ENCODE assay signal across 12 cellular contexts in the genomic region with DNA sequence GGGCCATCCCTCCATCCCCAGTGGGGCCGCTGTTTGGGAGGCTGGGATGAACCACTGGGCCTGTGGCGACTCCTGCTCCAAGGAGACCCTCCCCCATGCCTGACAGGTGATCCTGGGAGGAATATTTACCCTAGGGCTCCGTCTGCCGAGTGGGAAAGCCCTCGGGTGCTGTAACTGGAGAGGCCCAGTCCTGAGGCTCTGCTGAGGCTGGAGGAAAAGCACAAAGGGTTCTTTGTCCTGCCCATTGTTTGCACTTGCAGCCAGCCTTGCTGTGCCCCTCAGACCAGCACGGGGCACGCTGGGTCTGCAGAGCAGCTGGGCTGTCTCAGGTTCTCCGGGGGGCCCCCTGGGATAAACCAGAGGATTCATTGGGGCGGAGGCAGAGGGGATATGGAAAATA.
A peak's percentile ranks its signal among the peaks of the same experiment; 100 is the strongest.
DNase-seq lines count a peak whose midpoint lies in the region; ATAC-seq and TF ChIP-seq lines count a peak whose summit lies in the region.
"Had no signal": no experiment of that assay in that cellular context is flagged by ENCODE, and none has a peak within 500 bp of the region (broad histone marks: within the 10 kb centered on the region; RNA-seq: fewer than 3 reads in every experiment).

No MANE protein-coding gene starts in this region.

- CTCF ChIA-PET in activated CD4-positive, alpha-beta T cell treated with anti-CD3 and anti-CD28 coated beads for 36 hours (lab: Charles Lee) = no interaction called here

- DNase-seq in Ammon's horn (ENCODE audit: low spot score) (peak; percentile 81), NCI-H146 (lab: John Stamatoyannopoulos, UW) (peak; percentile 97), SW480 (ENCODE audit: low spot score) (peak; percentile 66), medulla oblongata (ENCODE audit: extremely low spot score) (peak; percentile 84), vagina (ENCODE audit: extremely low spot score in 2 of 2) (no peak), H4 (ENCODE audit: low spot score) (no peak)
- no peak for DNase-seq in activated CD4-positive, alpha-beta T cell treated with anti-CD3 and anti-CD28 coated beads for 36 hours
- no peak for DNase-seq in activated naive CD4-positive, alpha-beta T cell treated with Interleukin-2 at 50 U/mL for 16 hours
- DNase-seq: activated CD4-positive, alpha-beta T cell treated with anti-CD3 and anti-CD28 coated beads, Interleukin-2, amount 50 U/mL, for 1 hour; activated effector memory CD4-positive, alpha-beta T cell treated with anti-CD3 and anti-CD28 coated beads, Interleukin-2, amount 50 U/mL, for 16 hours had no signal

- TF ChIP-seq CTCF in vagina (IDR thresholded peaks at IDR 0.05) = no peak

- TF ChIP-seq POLR2A in vagina (IDR thresholded peaks at IDR 0.05) = no peak

- no peaks in the 10 kb centered on the region for H3K9me3 ChIP-seq in vagina
- H3K9me3 ChIP-seq: A549 had no signal

- H3K4me1 Mint-ChIP-seq in activated CD4-positive, alpha-beta T cell treated with anti-CD3 and anti-CD28 coated beads for 36 hours = no peaks in the 10 kb centered on the region

- no peaks in the 10 kb centered on the region for H3K36me3 Mint-ChIP-seq in activated CD4-positive, alpha-beta T cell treated with anti-CD3 and anti-CD28 coated beads for 36 hours (ENCODE audit: low read depth)

- H3K4me1 ChIP-seq in vagina = no peaks in the 10 kb centered on the region

- H3K27me3 Mint-ChIP-seq in activated CD4-positive, alpha-beta T cell treated with anti-CD3 and anti-CD28 coated beads for 36 hours = peaks cover 2% of the 10 kb centered on the region

- intact Hi-C loops in activated CD4-positive, alpha-beta T cell treated with anti-CD3 and anti-CD28 coated beads for 36 hours (cut with DNase I, micrococcal nuclease) = no loop called here
- intact Hi-C loops in vagina (cut with DNase I) = no loop called here

- no peak overlapping the region for H3K27ac ChIP-seq in vagina

- no peaks in the 10 kb centered on the region for H3K27me3 ChIP-seq in vagina

- no peak overlapping the region for H3K4me3 ChIP-seq in vagina
- H3K4me3 ChIP-seq: A549, smooth muscle cell had no signal

- no peaks in the 10 kb centered on the region for H3K36me3 ChIP-seq in vagina

- no peak overlapping the region for H3K4me3 Mint-ChIP-seq in activated CD4-positive, alpha-beta T cell treated with anti-CD3 and anti-CD28 coated beads for 36 hours

- no peak overlapping the region for H3K27ac Mint-ChIP-seq in activated CD4-positive, alpha-beta T cell treated with anti-CD3 and anti-CD28 coated beads for 36 hours

- no peak for ATAC-seq in activated CD4-positive, alpha-beta T cell treated with anti-CD3 and anti-CD28 coated beads for 36 hours
- ATAC-seq: A549 had no signal

- POLR2A ChIA-PET in activated CD4-positive, alpha-beta T cell treated with anti-CD3 and anti-CD28 coated beads for 36 hours (lab: Charles Lee) = no interaction called here

- no peaks in the 10 kb centered on the region for H3K9me3 Mint-ChIP-seq in activated CD4-positive, alpha-beta T cell treated with anti-CD3 and anti-CD28 coated beads for 36 hours (ENCODE audit: low read depth)

Comparison
In these comparisons a context has a peak if more than half of its experiments do, and no peak if none do; other contexts are left out.
1. DNase-seq: peak in Ammon's horn (single experiment), NCI-H146 (single experiment), SW480 (single experiment) and medulla oblongata (single experiment); none in activated CD4-positive, alpha-beta T cell treated with anti-CD3 and anti-CD28 coated beads for 36 hours (single experiment), vagina (0 of 2), activated naive CD4-positive, alpha-beta T cell treated with Interleukin-2 at 50 U/mL for 16 hours (single experiment) and H4 (single experiment).